21 cellular contexts compared by ENCODE assay signal in the genomic region with DNA sequence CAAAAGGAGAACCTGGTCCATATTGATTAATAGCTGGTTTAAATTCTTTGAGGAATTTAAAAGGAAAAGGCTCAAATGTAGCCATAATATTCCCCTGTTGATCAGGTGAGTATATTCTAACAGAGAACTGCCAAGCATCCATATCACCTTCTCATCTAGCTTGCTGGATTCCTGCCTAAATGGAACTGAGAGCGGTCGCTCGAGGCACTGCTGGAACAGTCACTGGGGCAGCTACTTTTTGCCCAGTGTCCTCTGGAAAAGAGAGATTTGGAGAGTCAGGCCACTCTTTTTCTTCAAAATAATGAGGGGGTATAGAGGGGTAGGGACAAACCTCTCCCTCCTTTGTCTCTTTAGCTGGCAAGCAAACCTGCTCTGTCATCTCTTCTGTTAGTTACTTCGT.
"Had no signal": no experiment of that assay in that cellular context is flagged by ENCODE, and none has a peak within 500 bp of the region (broad histone marks: within the 10 kb centered on the region; RNA-seq: fewer than 3 reads in every experiment).

No MANE protein-coding gene starts in this region.

- H3K4me1 Mint-ChIP-seq: IgD-negative memory B cell had no signal

- H3K4me2 ChIP-seq: KMS-11, SK-N-SH had no signal

- H3K4me3 ChIP-seq: K562 had no signal

- H3K4me3 Mint-ChIP-seq: IgD-negative memory B cell had no signal

- H3K27ac ChIP-seq: HL-60, KMS-11, RWPE1 had no signal

- H3K9me2 ChIP-seq: SK-N-SH had no signal

- H3K9me3 Mint-ChIP-seq: IgD-negative memory B cell had no signal

- DNase-seq: Kasumi-1, MM.1S, NCI-H1092 treated with DMSO at 0.1 percent for 48 hours, NCI-H1436, NCI-H187, NCI-H2029, NCI-H2081 treated with DMSO at 0.1 percent for 48 hours, NCI-H2171, NCI-H2227 treated with DMSO at 0.1 percent for 48 hours, NCI-H510A, NCI-H524 treated with DMSO at 0.1 percent for 48 hours, NCI-H69, NCI-H774, SHP77, SK-N-SH, SW 1271 had no signal

- ATAC-seq: K562 had no signal

- H3K27me3 Mint-ChIP-seq: IgD-negative memory B cell had no signal

- H3K27ac Mint-ChIP-seq: IgD-negative memory B cell had no signal
